In the genomic region with DNA sequence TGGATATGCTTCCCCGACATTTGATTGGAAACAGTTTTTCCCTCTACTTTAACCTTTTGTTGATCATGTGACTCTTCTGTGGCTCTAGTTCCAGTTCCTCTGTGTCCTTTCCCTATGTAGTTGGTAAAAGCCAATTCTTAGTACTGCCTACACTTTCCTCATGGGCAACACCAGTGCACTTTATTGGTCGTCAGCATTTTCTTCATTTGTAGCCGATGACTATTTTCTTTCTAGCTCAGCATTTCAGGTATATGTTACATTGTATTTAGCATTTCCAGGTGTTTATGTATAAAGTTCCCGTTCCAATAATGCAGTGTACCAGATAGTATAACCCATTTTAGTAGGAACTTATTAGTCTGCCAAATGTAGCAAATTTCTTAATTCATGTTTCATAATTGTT, we compare ENCODE assay signal across 22 cellular contexts.
"Had no signal": no experiment of that assay in that cellular context is flagged by ENCODE, and none has a peak within 500 bp of the region (broad histone marks: within the 10 kb centered on the region; RNA-seq: fewer than 3 reads in every experiment).

No MANE protein-coding gene starts in this region.

- H3K27ac ChIP-seq: HL-60, SJSA1, SK-N-MC had no signal

- H3K27me3 ChIP-seq: MG63, SJSA1 had no signal

- H3K4me3 ChIP-seq: MG63, SJSA1, SK-N-MC had no signal

- H3K9me3 ChIP-seq: MG63, SJSA1 had no signal

- DNase-seq: KBM-7, MG63, NCI-H1092 treated with DMSO at 0.1 percent for 48 hours, NCI-H1436, NCI-H187, NCI-H2029, NCI-H2081 treated with DMSO at 0.1 percent for 48 hours, NCI-H2171, NCI-H226, NCI-H446, NCI-H510A, NCI-H524 treated with DMSO at 0.1 percent for 48 hours, NCI-H69, NCI-H774, Right ventricle myocardium superior, RPMI8226, SIG-M5 had no signal

- FAIRE-seq: HTR-8/SVneo, RCC 7860 had no signal
